1 cellular context compared by ENCODE assay signal in genomic region chr5:40689442-40689841, GRCh38.
A peak's percentile ranks its signal among the peaks of the same experiment; 100 is the strongest.
TF ChIP-seq lines count a peak whose summit lies in the region.

No MANE protein-coding gene starts in this region.

TF ChIP-seq in K562, 482 proteins besides CTCF, POLR2A, EP300 and RAD21 (continued from another document):
- TF ChIP-seq ZBTB11 (CRISPR knock-in tag; IDR thresholded peaks at IDR 0.05) (no peak), SETDB1 (IDR thresholded peaks at IDR 0.05; ENCODE audit: low read length) (no peak), HMBOX1 (IDR thresholded peaks at IDR 0.05) (peak; percentile 13; the same call in 1 of the 2 replicates), C11orf30 (IDR thresholded peaks at IDR 0.05; ENCODE audit: low read depth) (no peak), FOS (IDR thresholded peaks at IDR 0.05; ENCODE audit: extremely low read depth, insufficient read length) (peak; percentile 64), ARID1B (IDR thresholded peaks at IDR 0.05) (peak; percentile 76), ATF3 (IDR thresholded peaks at IDR 0.05) (peak; percentile 93), ATF3 (CRISPR knock-in tag; conservative IDR thresholded peaks at IDR 0.05) (no peak), TRIM24 (IDR thresholded peaks at IDR 0.05) (0 out of 4 replicates have a peak, but pooled peaks of 1 of the 2 experiments have one; percentile 38), ZFP30 (CRISPR knock-in tag; IDR thresholded peaks at IDR 0.05; ENCODE audit: borderline replicate concordance) (no peak), JUN (IDR thresholded peaks at IDR 0.05; ENCODE audit: borderline replicate concordance, low read depth, low read length) (peak; percentile 95), JUN (CRISPR knock-in tag; IDR thresholded peaks at IDR 0.05; ENCODE audit: borderline replicate concordance) (no peak), SMARCA4 (IDR thresholded peaks at IDR 0.05) (peak; percentile 56; the same call in 1 of the 2 replicates), SMARCE1 (IDR thresholded peaks at IDR 0.05) (peak; percentile 73; the same call in 1 of the 2 replicates)
TF ChIP-seq in K562: peak in this region for 13.
